In the genomic region with DNA sequence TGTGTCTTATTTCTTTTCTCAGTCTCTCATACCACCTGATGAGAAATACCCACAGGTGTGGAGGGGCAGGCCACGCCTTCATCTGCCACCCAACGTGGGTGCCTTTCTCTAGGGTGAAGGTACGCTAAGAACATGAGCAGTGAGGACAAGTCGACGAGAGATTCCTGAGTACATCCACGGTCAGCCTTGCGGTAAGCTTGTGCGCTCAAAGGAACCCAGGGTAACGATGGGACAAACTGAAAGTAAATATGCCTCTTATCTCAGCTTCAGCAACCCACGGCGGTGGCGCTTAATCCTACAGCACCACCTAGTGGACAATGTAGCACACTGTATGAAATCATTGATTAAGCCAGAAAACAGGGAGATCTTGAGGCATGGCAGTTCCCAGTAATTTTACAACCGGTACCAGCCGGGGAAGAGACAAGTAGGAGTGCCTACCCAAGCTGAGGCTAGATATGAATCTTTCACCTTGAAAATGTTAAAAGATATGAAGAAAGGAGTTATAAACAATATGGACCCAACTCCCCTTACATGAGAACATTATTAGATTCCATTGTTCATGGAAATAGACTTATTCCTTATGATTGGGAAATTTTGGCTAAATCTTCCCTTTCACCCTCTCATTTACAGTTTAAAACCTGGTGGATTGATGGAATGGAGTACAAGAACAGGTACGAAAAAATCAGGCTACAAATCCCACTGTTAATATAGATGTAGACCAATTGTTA, we compare ENCODE assay signal across 8 cellular contexts.
DNase-seq lines count a peak whose midpoint lies in the region; ATAC-seq lines count a peak whose summit lies in the region.

No MANE protein-coding gene starts in this region.

- no peak overlapping the region for H2AK5ac ChIP-seq in mesenchymal stem cell (ENCODE audit: low read length, severe bottlenecking)

- peaks cover 6% of the 10 kb centered on the region for H3K79me1 ChIP-seq in mesenchymal stem cell (replicated peaks; ENCODE audit: low read length, poor library complexity, severe bottlenecking)

- H2BK15ac ChIP-seq in mesenchymal stem cell (ENCODE audit: low read depth, poor library complexity, severe bottlenecking), result no peak overlapping the region

- H3K36me3 ChIP-seq in CD8-positive, alpha-beta memory T cell (ENCODE audit: insufficient read depth, low read length), result no peaks in the 10 kb centered on the region
- H3K36me3 ChIP-seq in mesenchymal stem cell (ENCODE audit: control insufficient read depth in 1 of 2, insufficient read depth in 2 of 2, low read depth in 1 of 2, low read length in 2 of 2), result peaks cover 0 to 6% of the 10 kb centered on the region in 2 experiments

- peaks cover 3 to 9% (median 6%) of the 10 kb centered on the region in 5 donors for H3K9me3 Mint-ChIP-seq in CD8-positive, alpha-beta memory T cell

- DNase-seq in CD8-positive, alpha-beta memory T cell, result peak; percentile 35 to 81 (median 67)
- DNase-seq in H4 (ENCODE audit: low spot score) (peak; percentile 63), NCI-H2171 (lab: John Stamatoyannopoulos, UW) (peak; percentile 21), mesenchymal stem cell (peak; percentile 14)
- DNase-seq in activated CD4-positive, alpha-beta T cell treated with anti-CD3 and anti-CD28 coated beads, Interleukin-2, amount 50 U/mL, for 4 hours, result peak; percentile 48 to 56
- peak; percentile 58 for DNase-seq in effector CD4-positive, alpha-beta T cell
- DNase-seq in stimulated activated CD8-positive, alpha-beta memory T cell treated with anti-CD3 and anti-CD28 coated beads, Interleukin-15, amount 100 ng/mL, for 48 hours (ENCODE audit: low read depth in 2 of 2), result peak; percentile 36 to 37

- peaks cover 6% of the 10 kb centered on the region for H3K4me1 ChIP-seq in CD8-positive, alpha-beta memory T cell (ENCODE audit: insufficient read depth, low read length)
- H3K4me1 ChIP-seq in mesenchymal stem cell (ENCODE audit: control insufficient read depth, insufficient read depth, low read depth, low read length), result no peaks in the 10 kb centered on the region

- CTCF ChIA-PET in CD8-positive, alpha-beta memory T cell (lab: Charles Lee), result interaction anchor here (0.7 to 2.0 kb wide), 7 partner anchors 12 to 214 kb away, joined by 3 to 9 read pairs (median 3); a partner anchor contains a TSS

- no peak overlapping the region for H2BK120ac ChIP-seq in mesenchymal stem cell (ENCODE audit: low read depth, low read length)

- H3K18ac ChIP-seq in mesenchymal stem cell (ENCODE audit: low read depth in 1 of 2, low read length in 2 of 2), result no peak overlapping the region

- no peak overlapping the region for H2BK5ac ChIP-seq in mesenchymal stem cell (ENCODE audit: low read depth, low read length, poor library complexity, severe bottlenecking)

- peaks cover 8 to 10% (median 8%) of the 10 kb centered on the region in 3 donors for H3K4me1 Mint-ChIP-seq in CD8-positive, alpha-beta memory T cell

- H3K27ac ChIP-seq in CD8-positive, alpha-beta memory T cell (ENCODE audit: low read depth, low read length), result no peak overlapping the region
- H3K27ac ChIP-seq in mesenchymal stem cell (ENCODE audit: low read length, poor library complexity, severe bottlenecking), result no peak overlapping the region

- H3K4ac ChIP-seq in mesenchymal stem cell (ENCODE audit: low read depth in 1 of 2, low read length in 2 of 2), result no peak overlapping the region

- H3K27me3 ChIP-seq in CD8-positive, alpha-beta memory T cell (ENCODE audit: insufficient read depth, low read length, poor library complexity, severe bottlenecking), result no peaks in the 10 kb centered on the region
- H3K27me3 ChIP-seq in mesenchymal stem cell (ENCODE audit: control insufficient read depth in 1 of 2, insufficient read depth in 1 of 2, low read length in 2 of 2), result no peaks in the 10 kb centered on the region

- H3K4me3 Mint-ChIP-seq in CD8-positive, alpha-beta memory T cell, result peak overlapping the region; percentile 85 to 91 (median 88)

- POLR2A ChIA-PET in CD8-positive, alpha-beta memory T cell (lab: Charles Lee), result no interaction called here

- H3K4me2 ChIP-seq in mesenchymal stem cell (ENCODE audit: low read length, poor library complexity, severe bottlenecking), result no peak overlapping the region

- ATAC-seq in HG02840 (IDR thresholded peaks at IDR 0.05; ENCODE audit: low FRiP score, unreplicated experiment), result no peak

- no peaks in the 10 kb centered on the region for H3K9me3 ChIP-seq in CD8-positive, alpha-beta memory T cell (ENCODE audit: low read length)
- peaks cover 90% of the 10 kb centered on the region for H3K9me3 ChIP-seq in mesenchymal stem cell (ENCODE audit: control insufficient read depth, low read length)

- no peak overlapping the region for H4K8ac ChIP-seq in mesenchymal stem cell (ENCODE audit: low read length)

- peak overlapping the region; percentile 77 for H3K9ac ChIP-seq in mesenchymal stem cell (ENCODE audit: low read length)

- no peak overlapping the region for H2AFZ ChIP-seq in mesenchymal stem cell (ENCODE audit: low read depth, low read length)

- H3K23ac ChIP-seq in mesenchymal stem cell (ENCODE audit: low read length in 2 of 2), result no peak overlapping the region

- H3K14ac ChIP-seq in mesenchymal stem cell (ENCODE audit: low read length in 2 of 2), result no peak overlapping the region

- H4K91ac ChIP-seq in mesenchymal stem cell (ENCODE audit: low read length), result no peak overlapping the region

- 61% methylated on average over 12 of the region's 15 CpGs for WGBS in mesenchymal stem cell

- peak overlapping the region; percentile 60 for H3K4me3 ChIP-seq in CD8-positive, alpha-beta memory T cell (ENCODE audit: low read length)
- peak overlapping the region in 1 of 2 experiments; percentile 69 for H3K4me3 ChIP-seq in mesenchymal stem cell (ENCODE audit: insufficient read depth in 1 of 2, low read depth in 1 of 2, low read length in 2 of 2)

- H3K36me3 Mint-ChIP-seq in CD8-positive, alpha-beta memory T cell, result peaks cover 0 to 5% (median 1%) of the 10 kb centered on the region in 3 donors

- H3K27ac Mint-ChIP-seq in CD8-positive, alpha-beta memory T cell, result peak overlapping the region; percentile 59 to 93 (median 88)

- no peak overlapping the region for H2BK12ac ChIP-seq in mesenchymal stem cell (ENCODE audit: low read length in 2 of 2)

- peaks cover 0 to 5% of the 10 kb centered on the region in 2 donors for H3K27me3 Mint-ChIP-seq in CD8-positive, alpha-beta memory T cell

Comparison
In these comparisons a context has a peak if more than half of its experiments do, and no peak if none do; other contexts are left out.
1. DNase-seq: peak in every context shown above with its lines; median percentile 67 in CD8-positive, alpha-beta memory T cell; 63 in H4; 58 in effector CD4-positive, alpha-beta T cell; 52 in activated CD4-positive, alpha-beta T cell treated with anti-CD3 and anti-CD28 coated beads, Interleukin-2, amount 50 U/mL, for 4 hours; 36 in stimulated activated CD8-positive, alpha-beta memory T cell treated with anti-CD3 and anti-CD28 coated beads, Interleukin-15, amount 100 ng/mL, for 48 hours; 21 in NCI-H2171; 14 in mesenchymal stem cell.